ENCODE assay signal across 15 cellular contexts in the genomic region with DNA sequence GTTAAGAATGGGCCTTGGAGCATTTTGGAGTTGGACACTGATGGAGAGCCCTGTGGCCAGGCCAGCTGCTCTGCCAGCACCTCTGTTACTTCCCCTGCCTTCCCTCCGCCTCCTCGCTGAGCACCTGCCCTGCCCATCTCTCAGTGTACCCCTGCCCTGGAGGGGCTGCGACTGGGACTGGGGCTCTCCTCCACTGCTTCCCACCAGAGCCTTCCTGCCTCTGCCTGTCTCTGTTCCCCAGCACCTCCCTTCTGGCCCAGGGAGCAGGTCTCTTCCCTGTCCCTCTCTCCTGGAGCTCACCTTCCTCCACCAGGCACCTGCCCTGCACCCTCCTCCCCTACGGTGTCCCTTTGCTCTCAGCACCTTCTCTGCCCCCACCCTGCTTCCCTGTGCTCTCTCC.
A peak's percentile ranks its signal among the peaks of the same experiment; 100 is the strongest.
DNase-seq lines count a peak whose midpoint lies in the region; ATAC-seq and TF ChIP-seq lines count a peak whose summit lies in the region.
"Had no signal": no experiment of that assay in that cellular context is flagged by ENCODE, and none has a peak within 500 bp of the region (broad histone marks: within the 10 kb centered on the region; RNA-seq: fewer than 3 reads in every experiment).

No MANE protein-coding gene starts in this region.

- CTCF ChIA-PET in CD4-positive, alpha-beta memory T cell (lab: Charles Lee; ENCODE audit: partially characterized antibody) = no interaction called here

- no peaks in the 10 kb centered on the region for H3K27me3 Mint-ChIP-seq in CD4-positive, alpha-beta memory T cell
- peaks cover 15% of the 10 kb centered on the region for H3K27me3 Mint-ChIP-seq in GM23338 (ENCODE audit: insufficient read depth, low read depth, poor library complexity)
- no peaks in the 10 kb centered on the region for H3K27me3 Mint-ChIP-seq in activated naive CD8-positive, alpha-beta T cell treated with anti-CD3 and anti-CD28 coated beads, Interleukin-2, amount 10 ng/mL, durations not matched to agents 7 days and 5 days
- H3K27me3 Mint-ChIP-seq in natural killer cell (ENCODE audit: low read depth in 2 of 2) = no peaks in the 10 kb centered on the region

- H3K36me3 Mint-ChIP-seq in CD4-positive, alpha-beta memory T cell = peaks cover 46 to 64% of the 10 kb centered on the region in 2 donors
- peaks cover 14% of the 10 kb centered on the region; the same call in 1 of the 3 replicates for H3K36me3 Mint-ChIP-seq in GM23338 (ENCODE audit: low read depth)
- H3K36me3 Mint-ChIP-seq in activated naive CD8-positive, alpha-beta T cell treated with anti-CD3 and anti-CD28 coated beads, Interleukin-2, amount 10 ng/mL, durations not matched to agents 7 days and 5 days = peaks cover 29% of the 10 kb centered on the region
- no peaks in the 10 kb centered on the region for H3K36me3 Mint-ChIP-seq in natural killer cell

- H3K4me1 ChIP-seq in CD4-positive, alpha-beta memory T cell (ENCODE audit: insufficient read depth, low read length) = peaks cover 33% of the 10 kb centered on the region
- no peaks in the 10 kb centered on the region for H3K4me1 ChIP-seq in GM23338 (ENCODE audit: insufficient read depth)
- H3K4me1 ChIP-seq in colonic mucosa = no peaks in the 10 kb centered on the region

- H2AFZ ChIP-seq in GM23338 = no peak overlapping the region
- H2AFZ ChIP-seq: PC-9 had no signal

- in situ Hi-C loops in GM13977 (cut with MboI; ENCODE audit: low pct_unique_long_range_greater_than_20kb, low sequenced_read_pairs, unreplicated experiment) = no loop called here

- H3K4me1 Mint-ChIP-seq in CD4-positive, alpha-beta memory T cell = peaks cover 38 to 58% (median 51%) of the 10 kb centered on the region in 4 donors
- H3K4me1 Mint-ChIP-seq in GM23338 (peaks cover 11% of the 10 kb centered on the region), natural killer cell (peaks cover 54 to 58% of the 10 kb centered on the region in 2 donors)
- H3K4me1 Mint-ChIP-seq in activated naive CD8-positive, alpha-beta T cell treated with anti-CD3 and anti-CD28 coated beads, Interleukin-2, amount 10 ng/mL, durations not matched to agents 7 days and 5 days = peaks cover 44% of the 10 kb centered on the region

- peaks cover 49% of the 10 kb centered on the region for H3K79me2 ChIP-seq in GM23338 (replicated peaks; ENCODE audit: insufficient read depth)

- no peak overlapping the region for H3K4me3 ChIP-seq in CD4-positive, alpha-beta memory T cell (ENCODE audit: low read length in 2 of 2)
- H3K4me3 ChIP-seq in GM23338 (no peak overlapping the region), colonic mucosa (no peak overlapping the region)
- H3K4me3 ChIP-seq: heart right ventricle, PC-9, smooth muscle cell had no signal

- peaks cover 0 to 4% (median 0%) of the 10 kb centered on the region in 8 donors for H3K9me3 Mint-ChIP-seq in CD4-positive, alpha-beta memory T cell
- H3K9me3 Mint-ChIP-seq in GM23338 (no peaks in the 10 kb centered on the region; the same call in 2 of the 3 replicates), natural killer cell (no peaks in the 10 kb centered on the region)
- no peaks in the 10 kb centered on the region for H3K9me3 Mint-ChIP-seq in activated naive CD8-positive, alpha-beta T cell treated with anti-CD3 and anti-CD28 coated beads, Interleukin-2, amount 10 ng/mL, durations not matched to agents 7 days and 5 days

- no peaks in the 10 kb centered on the region for H3K9me3 ChIP-seq in CD4-positive, alpha-beta memory T cell (ENCODE audit: control insufficient read depth in 1 of 2, low read length in 2 of 2)
- no peaks in the 10 kb centered on the region for H3K9me3 ChIP-seq in colonic mucosa
- H3K9me3 ChIP-seq: heart right ventricle had no signal

- ATAC-seq in GM23338 (peak; percentile 61), natural killer cell (peak in 1 of 3 donors; percentile 25)
- no peak for ATAC-seq in activated naive CD8-positive, alpha-beta T cell treated with anti-CD3 and anti-CD28 coated beads, Interleukin-2, amount 10 ng/mL, durations not matched to agents 7 days and 5 days (ENCODE audit: low read depth)
- ATAC-seq: SK-N-SH treated with all-trans-retinoic acid at 6 μM for 48 hours had no signal

- H3K4me3 Mint-ChIP-seq in CD4-positive, alpha-beta memory T cell = peak overlapping the region in 5 of 8 donors; percentile 45 to 84 (median 47)
- H3K4me3 Mint-ChIP-seq in GM23338 (no peak overlapping the region), natural killer cell (no peak overlapping the region)
- no peak overlapping the region for H3K4me3 Mint-ChIP-seq in activated naive CD8-positive, alpha-beta T cell treated with anti-CD3 and anti-CD28 coated beads, Interleukin-2, amount 10 ng/mL, durations not matched to agents 7 days and 5 days

- H3K27me3 ChIP-seq in CD4-positive, alpha-beta memory T cell (ENCODE audit: insufficient read depth, low read length) = no peaks in the 10 kb centered on the region
- H3K27me3 ChIP-seq in GM23338 (ENCODE audit: insufficient read depth) (no peaks in the 10 kb centered on the region), colonic mucosa (no peaks in the 10 kb centered on the region)
- H3K27me3 ChIP-seq: heart right ventricle had no signal

- no peaks in the 10 kb centered on the region for H3F3A ChIP-seq in GM23338 (replicated peaks; ENCODE audit: low read depth)

- POLR2A ChIA-PET in CD4-positive, alpha-beta memory T cell (lab: Charles Lee; ENCODE audit: partially characterized antibody) = no interaction called here
- POLR2A ChIA-PET in activated naive CD8-positive, alpha-beta T cell treated with anti-CD3 and anti-CD28 coated beads, Interleukin-2, amount 10 ng/mL, durations not matched to agents 7 days and 5 days (lab: Charles Lee) = interaction anchor here (0.7 kb wide), 1 partner anchor 51 kb away, joined by 4 read pairs; no protein-coding TSS in a partner anchor

- peak overlapping the region; percentile 22 to 93 (median 80) for H3K27ac Mint-ChIP-seq in CD4-positive, alpha-beta memory T cell
- no peak overlapping the region for H3K27ac Mint-ChIP-seq in GM23338
- peak overlapping the region; percentile 30 for H3K27ac Mint-ChIP-seq in activated naive CD8-positive, alpha-beta T cell treated with anti-CD3 and anti-CD28 coated beads, Interleukin-2, amount 10 ng/mL, durations not matched to agents 7 days and 5 days
- H3K27ac Mint-ChIP-seq in natural killer cell = peak overlapping the region; percentile 68 to 81

- TF ChIP-seq CTCF in GM23338 (conservative IDR thresholded peaks at IDR 0.05; ENCODE audit: low read depth in 2 of 2) (no peak), natural killer cell (IDR thresholded peaks at IDR 0.05) (no peak), GM13977 (IDR thresholded peaks at IDR 0.05; ENCODE audit: extremely low read depth, insufficient read depth, missing control alignments) (no peak), colonic mucosa (IDR thresholded peaks at IDR 0.05) (no peak)

- H4K20me1 ChIP-seq in GM23338 (replicated peaks; ENCODE audit: insufficient read depth) = peaks cover 23% of the 10 kb centered on the region

- no peaks in the 10 kb centered on the region for H3K9me2 ChIP-seq in GM23338 (ENCODE audit: insufficient read depth)

- no peak overlapping the region for H3K4me2 ChIP-seq in GM23338
- H3K4me2 ChIP-seq: PC-9, smooth muscle cell had no signal

- H3K36me3 ChIP-seq in CD4-positive, alpha-beta memory T cell (ENCODE audit: insufficient read depth, low read length) = peaks cover 36% of the 10 kb centered on the region
- H3K36me3 ChIP-seq in GM23338 (ENCODE audit: insufficient read depth) (no peaks in the 10 kb centered on the region; the same call in 1 of the 2 replicates), colonic mucosa (no peaks in the 10 kb centered on the region)

- intact Hi-C loops in CD4-positive, alpha-beta memory T cell (cut with micrococcal nuclease) = no loop called here
- intact Hi-C loops in natural killer cell (cut with micrococcal nuclease) (no loop called here), colonic mucosa (cut with DNase I) (no loop called here)

- DNase-seq in CD4-positive, alpha-beta memory T cell = no peak
- DNase-seq in GM23338 (ENCODE audit: low spot score) (no peak), natural killer cell (no peak), GM13977 (ENCODE audit: low spot score) (no peak), colonic mucosa (no peak), NCI-H748 treated with DMSO at 0.1 percent for 48 hours (lab: John Stamatoyannopoulos, UW) (no peak)
- DNase-seq in activated naive CD8-positive, alpha-beta T cell treated with anti-CD3 and anti-CD28 coated beads, Interleukin-2, amount 10 ng/mL, durations not matched to agents 7 days and 5 days = no peak
- DNase-seq: heart right ventricle, kidney glomerular epithelial cell, NCI-H1694 treated with DMSO at 0.1 percent for 48 hours, NCI-H510A, PC-9 had no signal

- H3K27ac ChIP-seq in CD4-positive, alpha-beta memory T cell (ENCODE audit: low read depth, low read length) = no peak overlapping the region
- no peak overlapping the region for H3K27ac ChIP-seq in GM23338 (ENCODE audit: low read depth)
- H3K27ac ChIP-seq in colonic mucosa = no peak overlapping the region
- H3K27ac ChIP-seq: C4-2B, heart right ventricle, PC-9 had no signal

- H3K9ac ChIP-seq in colonic mucosa (ENCODE audit: low read depth in 2 of 2, low read length in 2 of 2) = no peak overlapping the region

TF ChIP-seq in GM23338, 12 proteins besides CTCF, POLR2A, EP300 and RAD21 (continues in another document):
- no peak for TF ChIP-seq ZNF114 (CRISPR knock-in tag; IDR thresholded peaks at IDR 0.05)
- no peak for TF ChIP-seq POLR2AphosphoS5 (IDR thresholded peaks at IDR 0.05; ENCODE audit: low read depth)

Comparison
In these comparisons a context has a peak if more than half of its experiments do, and no peak if none do; other contexts are left out.
1. H3K4me3 Mint-ChIP-seq: peak in CD4-positive, alpha-beta memory T cell (5 of 8); none in GM23338 (single experiment), activated naive CD8-positive, alpha-beta T cell treated with anti-CD3 and anti-CD28 coated beads, Interleukin-2, amount 10 ng/mL, durations not matched to agents 7 days and 5 days (single experiment) and natural killer cell (single experiment).